ENCODE assay signal across 13 cellular contexts in genomic region chr1:60621524-60621923, GRCh38.
DNase-seq lines count a peak whose midpoint lies in the region; ATAC-seq and TF ChIP-seq lines count a peak whose summit lies in the region.
"Had no signal": no experiment of that assay in that cellular context is flagged by ENCODE, and none has a peak within 500 bp of the region (broad histone marks: within the 10 kb centered on the region; RNA-seq: fewer than 3 reads in every experiment).

No MANE protein-coding gene starts in this region.

- TF ChIP-seq CTCF in spleen (IDR thresholded peaks at IDR 0.05 in 8 of 11, conservative IDR thresholded peaks at IDR 0.05 in 3 of 11) = no peak

- no peaks in the 10 kb centered on the region for H3K9me3 ChIP-seq in spleen

- TF ChIP-seq POLR2A in spleen (IDR thresholded peaks at IDR 0.05) = no peak

- H3K27me3 ChIP-seq in spleen (replicated peaks in 1 of 7) = no peaks in the 10 kb centered on the region

- ATAC-seq in GM21528 (IDR thresholded peaks at IDR 0.05; ENCODE audit: low FRiP score, unreplicated experiment) (no peak), GM18873 (IDR thresholded peaks at IDR 0.05; ENCODE audit: low FRiP score, unreplicated experiment) (no peak)

- H3K4me1 ChIP-seq in spleen = peaks cover 8 to 25% (median 11%) of the 10 kb centered on the region in 6 donors

- 5 to 11% (median 6%) methylated on average over 10 of the region's 10 CpGs for WGBS in spleen, 5 donors

- no peaks in the 10 kb centered on the region for H3K36me3 ChIP-seq in spleen

- H3K27ac ChIP-seq in spleen = peak overlapping the region in 5 of 8 donors; percentile 8 to 78 (median 46)

- intact Hi-C loops in head of caudate nucleus (cut with DNase I) = no loop called here
- intact Hi-C loops in spleen (cut with DNase I; ENCODE audit: low total_unique reads) = no loop called here

- no peak overlapping the region for H3K4me3 ChIP-seq in spleen

- peak; percentile 9 for DNase-seq in NCI-H2196 treated with DMSO at 0.1 percent for 48 hours (lab: John Stamatoyannopoulos, UW; ENCODE audit: unreplicated experiment)
- no peak for DNase-seq in NCI-H2196 (lab: John Stamatoyannopoulos, UW; ENCODE audit: unreplicated experiment)
- peak; percentile 4 for DNase-seq in NOMO-1 treated with dmso at 0.1 percent for 144 hours (lab: John Stamatoyannopoulos, UW; ENCODE audit: unreplicated experiment)
- DNase-seq in head of caudate nucleus = peak in 31 of 42 donors; percentile 3 to 65 (median 24)
- no peak for DNase-seq in spleen
- DNase-seq in T1000 (lab: John Stamatoyannopoulos, UW) = no peak
- DNase-seq: ACHN; activated CD4-positive, alpha-beta T cell treated with anti-CD3 and anti-CD28 coated beads, Interleukin-2, amount 10 ng/mL, durations not matched to agents 24 days and 14 days; activated naive CD8-positive, alpha-beta T cell treated with anti-CD3 and anti-CD28 coated beads for 36 hours; IMR-90; trophoblast cell had no signal

Comparison
In these comparisons a context has a peak if more than half of its experiments do, and no peak if none do; other contexts are left out.
1. DNase-seq: peak in NCI-H2196 treated with DMSO at 0.1 percent for 48 hours (single experiment), NOMO-1 treated with dmso at 0.1 percent for 144 hours (single experiment) and head of caudate nucleus (31 of 42); none in NCI-H2196 (single experiment), spleen (single experiment) and T1000 (single experiment).